ENCODE assay signal across 15 cellular contexts in the genomic region with DNA sequence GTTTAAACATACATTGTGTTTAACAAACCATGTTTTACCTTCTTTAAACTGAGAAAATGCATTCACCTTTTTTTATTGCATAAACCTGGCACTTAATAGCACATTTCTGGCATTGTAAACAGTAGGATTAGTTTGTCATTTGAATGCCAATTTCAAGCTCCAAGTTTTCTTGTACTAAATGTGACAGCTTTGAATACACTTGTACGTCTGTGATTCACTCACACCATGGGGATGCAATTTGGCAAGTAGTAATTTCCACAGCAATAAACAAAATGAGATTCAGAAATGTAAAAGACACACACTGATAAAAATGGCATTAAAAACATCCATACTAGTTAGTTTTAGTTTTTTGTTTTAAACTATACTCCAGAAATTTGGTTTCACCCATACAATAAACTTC.
DNase-seq lines count a peak whose midpoint lies in the region; ATAC-seq and TF ChIP-seq lines count a peak whose summit lies in the region.
"Had no signal": no experiment of that assay in that cellular context is flagged by ENCODE, and none has a peak within 500 bp of the region (broad histone marks: within the 10 kb centered on the region; RNA-seq: fewer than 3 reads in every experiment).

No MANE protein-coding gene starts in this region.

- intact Hi-C loops in PC-3 (cut with micrococcal nuclease), result no loop called here
- intact Hi-C loops in ovary (cut with DNase I), result no loop called here

- no peak for TF ChIP-seq POLR2A in ovary (IDR thresholded peaks at IDR 0.05)

- H3K4me2 ChIP-seq in PC-3 (ENCODE audit: low read length), result no peak overlapping the region
- H3K4me2 ChIP-seq: BLaER1 treated with 17β-estradiol and CSF1 and Interleukin-3, amounts not matched to agents 10 nM and 100 nM had no signal

- no peaks in the 10 kb centered on the region for H3K9me2 ChIP-seq in PC-3 (replicated peaks; ENCODE audit: low read length)

- no peaks in the 10 kb centered on the region for H3K9me3 ChIP-seq in PC-3 (ENCODE audit: low read length)
- no peaks in the 10 kb centered on the region for H3K9me3 ChIP-seq in ovary
- H3K9me3 ChIP-seq: BLaER1 treated with 17β-estradiol and CSF1 and Interleukin-3, amounts not matched to agents 10 nM and 100 nM had no signal

- DNase-seq in NCI-H1105 (lab: John Stamatoyannopoulos, UW) (peak; percentile 33), NCI-H2081 treated with DMSO at 0.1 percent for 48 hours (lab: John Stamatoyannopoulos, UW) (peak; percentile 67), PC-3 (no peak), ovary (no peak), amniotic stem cell (lab: John Stamatoyannopoulos, UW) (no peak), cortex of kidney (lab: John Stamatoyannopoulos, UW) (no peak), NCI-H774 (lab: John Stamatoyannopoulos, UW) (no peak)
- DNase-seq: Calu3; CD4-positive, CD25-positive, alpha-beta regulatory T cell; DMS 273 treated with DMSO at 0.1 percent for 48 hours; GM23248 had no signal

- no peaks in the 10 kb centered on the region for H3K36me3 ChIP-seq in PC-3 (ENCODE audit: low read depth, low read length)
- no peaks in the 10 kb centered on the region for H3K36me3 ChIP-seq in ovary
- H3K36me3 ChIP-seq: BLaER1 treated with 17β-estradiol and CSF1 and Interleukin-3, amounts not matched to agents 10 nM and 100 nM had no signal

- H3K27ac ChIP-seq in PC-3 (ENCODE audit: low read length), result no peak overlapping the region
- H3K27ac ChIP-seq in ovary, result no peak overlapping the region
- H3K27ac ChIP-seq: BLaER1 treated with 17β-estradiol and CSF1 and Interleukin-3, amounts not matched to agents 10 nM and 100 nM; GM23248 had no signal

- peak; percentile 43 for ATAC-seq in PC-3
- ATAC-seq: GM12878, HCT116, HepG2 had no signal

- no peaks in the 10 kb centered on the region for H4K20me1 ChIP-seq in PC-3 (ENCODE audit: low read length)
- H4K20me1 ChIP-seq: BLaER1 treated with 17β-estradiol and CSF1 and Interleukin-3, amounts not matched to agents 10 nM and 100 nM had no signal

- TF ChIP-seq EP300 in ovary (IDR thresholded peaks at IDR 0.05), result no peak

- H3K4me1 ChIP-seq in PC-3 (ENCODE audit: insufficient read depth, low read length), result no peaks in the 10 kb centered on the region; the same call in 1 of the 2 replicates
- H3K4me1 ChIP-seq in ovary (ENCODE audit: insufficient read depth), result no peaks in the 10 kb centered on the region
- H3K4me1 ChIP-seq: BLaER1 treated with 17β-estradiol and CSF1 and Interleukin-3, amounts not matched to agents 10 nM and 100 nM had no signal

- 21 to 33% (median 27%) methylated on average over 1 of the region's 1 CpG for WGBS in ovary, 3 donors

- CTCF ChIA-PET in PC-3 (lab: Charles Lee), result no interaction called here

- H3K27me3 ChIP-seq in PC-3 (ENCODE audit: low read length) (no peaks in the 10 kb centered on the region), ovary (no peaks in the 10 kb centered on the region)
- H3K27me3 ChIP-seq: BLaER1 treated with 17β-estradiol and CSF1 and Interleukin-3, amounts not matched to agents 10 nM and 100 nM had no signal

- no peaks in the 10 kb centered on the region for H3F3A ChIP-seq in PC-3 (ENCODE audit: low read length, unreplicated experiment)

- BruUV-seq in PC-3 (replicated peaks; lab: Mats Ljungman, UMichigan), result no TSS peak

- TF ChIP-seq CTCF in PC-3 (conservative IDR thresholded peaks at IDR 0.05; ENCODE audit: low read depth, low read length) (no peak), ovary (IDR thresholded peaks at IDR 0.05) (no peak)

- no peaks in the 10 kb centered on the region for H3K79me2 ChIP-seq in PC-3 (ENCODE audit: low read length)

- POLR2A ChIA-PET in PC-3 (lab: Charles Lee; ENCODE audit: unreplicated experiment), result no interaction called here

- no peak overlapping the region for H3K4me3 ChIP-seq in PC-3 (ENCODE audit: low read length)
- no peak overlapping the region for H3K4me3 ChIP-seq in ovary
- H3K4me3 ChIP-seq: BLaER1 treated with 17β-estradiol and CSF1 and Interleukin-3, amounts not matched to agents 10 nM and 100 nM; GM12878; GM23248 had no signal

- H2AFZ ChIP-seq in PC-3 (ENCODE audit: low read length), result no peak overlapping the region
- H2AFZ ChIP-seq: GM23248 had no signal

- H3K9ac ChIP-seq in PC-3 (ENCODE audit: low read length), result no peak overlapping the region
- H3K9ac ChIP-seq: BLaER1 treated with 17β-estradiol and CSF1 and Interleukin-3, amounts not matched to agents 10 nM and 100 nM; GM23248 had no signal

Comparison
In these comparisons a context has a peak if more than half of its experiments do, and no peak if none do; other contexts are left out.
1. DNase-seq: peak in NCI-H1105 (single experiment) and NCI-H2081 treated with DMSO at 0.1 percent for 48 hours (single experiment); none in PC-3 (single experiment), ovary (0 of 5), amniotic stem cell (single experiment), cortex of kidney (single experiment) and NCI-H774 (single experiment).